In genomic region chr20:64315381-64315780, GRCh38 we compare ENCODE assay signal across 6 cellular contexts. TPM values are rescaled to one million over a fixed set of nuclear protein-coding genes. Genes with fewer than 3 reads are reported as not detected.
DNase-seq lines count a peak whose midpoint lies in the region; ATAC-seq and TF ChIP-seq lines count a peak whose summit lies in the region.
"Not testable (repeated sequence)": the region's sequence is repeated elsewhere in the genome, so short reads cannot be mapped to it uniquely, and the experiment has no call there.

No MANE protein-coding gene starts in this region.

- POLR2A ChIA-PET in T-cell (lab: Charles Lee), result not testable (repeated sequence)

- H3K9me3 Mint-ChIP-seq in T-cell; activated naive CD8-positive, alpha-beta T cell (ENCODE audit: low read depth); endodermal cell; mesothelial cell of epicardium; neural crest cell: not testable (repeated sequence)

- ATAC-seq in T-cell (replicated peaks in 1 of 4), result not testable (repeated sequence)

- H3K27me3 Mint-ChIP-seq in T-cell (peaks cover 3 to 30% of the 10 kb centered on the region in 2 donors), endodermal cell (ENCODE audit: insufficient read depth) (peaks cover 33% of the 10 kb centered on the region), mesothelial cell of epicardium (ENCODE audit: low read depth) (peaks cover 43% of the 10 kb centered on the region), neural crest cell (ENCODE audit: low read depth) (peaks cover 56% of the 10 kb centered on the region)
- H3K27me3 Mint-ChIP-seq in activated naive CD8-positive, alpha-beta T cell, result not testable (repeated sequence)

- not testable (repeated sequence) for TF ChIP-seq CTCF in endodermal cell (conservative IDR thresholded peaks at IDR 0.05); mesothelial cell of epicardium (IDR thresholded peaks at IDR 0.05; ENCODE audit: unreplicated experiment); neural crest cell (conservative IDR thresholded peaks at IDR 0.05)

- peak overlapping the region in 1 of 2 donors; percentile 31 for H3K27ac Mint-ChIP-seq in T-cell
- H3K27ac Mint-ChIP-seq in activated naive CD8-positive, alpha-beta T cell; endodermal cell; mesothelial cell of epicardium; neural crest cell (ENCODE audit: unreplicated experiment): not testable (repeated sequence)

- H3K4me1 ChIP-seq in endodermal cell (ENCODE audit: control insufficient read depth, insufficient read depth, low read length), result not testable (repeated sequence)

- not testable (repeated sequence) for H3K36me3 Mint-ChIP-seq in T-cell; activated naive CD8-positive, alpha-beta T cell; endodermal cell (ENCODE audit: low read depth); mesothelial cell of epicardium; neural crest cell (ENCODE audit: low read depth)

- H3K9ac ChIP-seq in endodermal cell (ENCODE audit: extremely low read depth, low read length, poor library complexity, severe bottlenecking), result not testable (repeated sequence)

- peak overlapping the region in 2 of 3 donors; percentile 13 to 25 for H3K4me3 Mint-ChIP-seq in T-cell
- H3K4me3 Mint-ChIP-seq in activated naive CD8-positive, alpha-beta T cell, result peak overlapping the region; percentile 20
- peak overlapping the region; percentile 55 for H3K4me3 Mint-ChIP-seq in endodermal cell
- H3K4me3 Mint-ChIP-seq in mesothelial cell of epicardium, result peak overlapping the region; percentile 68
- peak overlapping the region; percentile 23 for H3K4me3 Mint-ChIP-seq in neural crest cell

- peak; percentile 21 for DNase-seq in DMS53 (lab: John Stamatoyannopoulos, UW)
- DNase-seq in T-cell; endodermal cell; mesothelial cell of epicardium (ENCODE audit: low spot score in 2 of 2, unreplicated experiment in 2 of 2); neural crest cell (ENCODE audit: low read depth, low spot score): not testable (repeated sequence)

- H3K4me3 ChIP-seq in endodermal cell (ENCODE audit: low read length), result not testable (repeated sequence)

- peaks cover 38% of the 10 kb centered on the region for H3K27me3 ChIP-seq in endodermal cell (ENCODE audit: control insufficient read depth, insufficient read depth, low read length, poor library complexity, severe bottlenecking)

- not testable (repeated sequence) for H3K36me3 ChIP-seq in endodermal cell (ENCODE audit: control insufficient read depth, insufficient read depth, low read length)

- not testable (repeated sequence) for H3K27ac ChIP-seq in endodermal cell (ENCODE audit: low read depth, low read length)

- CTCF ChIA-PET in T-cell (lab: Charles Lee), result not testable (repeated sequence)

- H3K9me3 ChIP-seq in endodermal cell (ENCODE audit: control insufficient read depth, low read length), result not testable (repeated sequence)

- not testable (repeated sequence) for H3K4me1 Mint-ChIP-seq in T-cell; activated naive CD8-positive, alpha-beta T cell (ENCODE audit: low read depth); endodermal cell; mesothelial cell of epicardium; neural crest cell

RNA-seq across cellular contexts. Expression of gene PCMTD2, which starts 59.8 kb away (rescaled TPM):
- total RNA-seq in T-cell (100 to 1,000 TPM in 4 of 5 donors, 10 to 100 TPM in 1; 92.0 to 175 (median 160) TPM), endodermal cell (100 to 1,000 TPM; 145 to 158 TPM), mesothelial cell of epicardium (111 to 120 TPM (median 116 TPM) in 3 replicates), neural crest cell (61.6 and 65.4 TPM in 2 replicates)
- polyA plus RNA-seq in endodermal cell (2013, experiment 1 of 2), result 57.2 TPM
- polyA plus RNA-seq in endodermal cell (2013, experiment 2 of 2), result 55.0 TPM
